In genomic region chr2:10300997-10301945, GRCh38 we compare ENCODE assay signal across 9 cellular contexts. TPM values are rescaled to one million over a fixed set of nuclear protein-coding genes. Genes with fewer than 3 reads are reported as not detected.
DNase-seq lines count a peak whose midpoint lies in the region; ATAC-seq and TF ChIP-seq lines count a peak whose summit lies in the region.
"Had no signal": no experiment of that assay in that cellular context is flagged by ENCODE, and none has a peak within 500 bp of the region (broad histone marks: within the 10 kb centered on the region; RNA-seq: fewer than 3 reads in every experiment).

No MANE protein-coding gene starts in this region.

- peak overlapping the region; percentile 93 for H3K9ac ChIP-seq in OCI-LY3 (ENCODE audit: low read length)

- H2AFZ ChIP-seq in OCI-LY3 (ENCODE audit: low read depth, low read length): no peak overlapping the region

- no peak for TF ChIP-seq CTCF in CD4-positive, alpha-beta T cell (IDR thresholded peaks at IDR 0.05)
- no peak for TF ChIP-seq CTCF in OCI-LY3 (IDR thresholded peaks at IDR 0.05; ENCODE audit: low read depth, low read length)
- no peak for TF ChIP-seq CTCF in breast epithelium (IDR thresholded peaks at IDR 0.05)
- TF ChIP-seq CTCF in nephron (IDR thresholded peaks at IDR 0.05; ENCODE audit: unreplicated experiment in 3 of 3): no peak
- no peak for TF ChIP-seq CTCF in A673 (conservative IDR thresholded peaks at IDR 0.05; ENCODE audit: low read depth, low read length)

- no peaks in the 10 kb centered on the region for H3K36me3 ChIP-seq in OCI-LY3 (replicated peaks; ENCODE audit: low read depth, low read length)
- no peaks in the 10 kb centered on the region for H3K36me3 ChIP-seq in breast epithelium
- no peaks in the 10 kb centered on the region for H3K36me3 ChIP-seq in A673 (ENCODE audit: insufficient read depth, low read length, poor library complexity, severe bottlenecking)

- peak overlapping the region; percentile 79 for H3K4me3 Mint-ChIP-seq in CD4-positive, alpha-beta T cell
- peak overlapping the region; percentile 69 to 80 (median 78) for H3K4me3 Mint-ChIP-seq in nephron

- DNase-seq in CD4-positive, alpha-beta T cell: peak in 1 of 10 experiments; percentile 9
- DNase-seq in breast epithelium (ENCODE audit: low spot score in 2 of 2): no peak
- DNase-seq in 8988T: no peak
- no peak for DNase-seq in A673 (ENCODE audit: low spot score)
- DNase-seq: amniotic stem cell had no signal

- H4K20me1 ChIP-seq in OCI-LY3 (ENCODE audit: insufficient read depth, low read length): peaks cover 23% of the 10 kb centered on the region

- H3K79me2 ChIP-seq in OCI-LY3 (ENCODE audit: low read length): no peaks in the 10 kb centered on the region

- POLR2A ChIA-PET in CD4-positive, alpha-beta T cell (lab: Charles Lee): interaction anchor here (0.6 to 11.5 kb wide), 10 partner anchors 8 to 745 kb away, joined by 3 to 230 read pairs (median 8); partner anchors contain the start of genes ADAM17 and ODC1
- POLR2A ChIA-PET in A673 (lab: Charles Lee; ENCODE audit: low non-redundant PET): no interaction called here

- H3K36me3 Mint-ChIP-seq in CD4-positive, alpha-beta T cell (ENCODE audit: low read depth): peaks cover 14% of the 10 kb centered on the region
- no peaks in the 10 kb centered on the region for H3K36me3 Mint-ChIP-seq in nephron (ENCODE audit: low read depth)

- H3K27ac Mint-ChIP-seq in CD4-positive, alpha-beta T cell: peak overlapping the region; percentile 80
- peak overlapping the region; percentile 12 to 87 (median 28) for H3K27ac Mint-ChIP-seq in nephron

- no peaks in the 10 kb centered on the region for H3K27me3 Mint-ChIP-seq in CD4-positive, alpha-beta T cell
- peaks cover 38% of the 10 kb centered on the region for H3K27me3 Mint-ChIP-seq in nephron (ENCODE audit: low read depth)

- no peaks in the 10 kb centered on the region for H3K9me3 ChIP-seq in CD4-positive, alpha-beta T cell (ENCODE audit: control insufficient read depth, low read length)
- H3K9me3 ChIP-seq in OCI-LY3 (ENCODE audit: insufficient read depth, low read length) (no peaks in the 10 kb centered on the region), breast epithelium (no peaks in the 10 kb centered on the region), A673 (ENCODE audit: low read depth, low read length, poor library complexity, severe bottlenecking) (no peaks in the 10 kb centered on the region)

- no peaks in the 10 kb centered on the region for H3K27me3 ChIP-seq in CD4-positive, alpha-beta T cell (ENCODE audit: control insufficient read depth, insufficient read depth, low read length)
- H3K27me3 ChIP-seq in OCI-LY3 (ENCODE audit: low read depth, low read length) (peaks cover 27% of the 10 kb centered on the region), breast epithelium (no peaks in the 10 kb centered on the region), A673 (replicated peaks; ENCODE audit: insufficient read depth, low read depth, low read length, poor library complexity) (no peaks in the 10 kb centered on the region)

- peak overlapping the region; percentile 70 for H3K27ac ChIP-seq in CD4-positive, alpha-beta T cell (ENCODE audit: low read depth, low read length)
- no peak overlapping the region for H3K27ac ChIP-seq in OCI-LY3 (ENCODE audit: low read length)
- peak overlapping the region; percentile 81 to 82 for H3K27ac ChIP-seq in breast epithelium
- no peak overlapping the region for H3K27ac ChIP-seq in A673 (ENCODE audit: low read depth, low read length, poor library complexity, severe bottlenecking)

- intact Hi-C loops in CD4-positive, alpha-beta T cell (cut with DNase I, micrococcal nuclease): loop anchor here in 1 of 2 experiments (10.0 kb wide), 1 partner anchor 1466 kb away; the partner anchor contains the start of gene KIDINS220
- intact Hi-C loops in breast epithelium (cut with DNase I; ENCODE audit: low total_unique reads) (no loop called here), A673 (cut with micrococcal nuclease; ENCODE audit: unreplicated experiment) (no loop called here)

- no peaks in the 10 kb centered on the region for H3K9me3 Mint-ChIP-seq in CD4-positive, alpha-beta T cell
- H3K9me3 Mint-ChIP-seq in nephron: peaks cover 3% of the 10 kb centered on the region

- CTCF ChIA-PET in CD4-positive, alpha-beta T cell (lab: Charles Lee): interaction anchor here (0.9 to 6.4 kb wide), 4 partner anchors 28 to 134 kb away, joined by 3 to 70 read pairs (median 24); no protein-coding TSS in a partner anchor
- CTCF ChIA-PET in A673 (lab: Charles Lee): interaction anchor here (0.6 kb wide), 1 partner anchor 671 kb away, joined by 3 read pairs; no protein-coding TSS in a partner anchor

- no peak for ATAC-seq in CD4-positive, alpha-beta T cell (ENCODE audit: poor library complexity)
- ATAC-seq in HG03095 (IDR thresholded peaks at IDR 0.05; ENCODE audit: unreplicated experiment) (no peak), GM21786 (IDR thresholded peaks at IDR 0.05; ENCODE audit: unreplicated experiment) (no peak)

- no TSS peak for BruUV-seq in A673 (replicated peaks; lab: Mats Ljungman, UMichigan)

- no peak for TF ChIP-seq POLR2A in breast epithelium (IDR thresholded peaks at IDR 0.05)

- peaks cover 23% of the 10 kb centered on the region for H3K4me1 ChIP-seq in OCI-LY3 (ENCODE audit: low read length)
- peaks cover 2 to 10% of the 10 kb centered on the region in 2 donors for H3K4me1 ChIP-seq in breast epithelium
- H3K4me1 ChIP-seq in A673 (ENCODE audit: insufficient read depth, low read length, poor library complexity, severe bottlenecking): peaks cover 14% of the 10 kb centered on the region

- peak overlapping the region; percentile 99 for H3K4me2 ChIP-seq in OCI-LY3 (ENCODE audit: low read length)

- H3K4me1 Mint-ChIP-seq in CD4-positive, alpha-beta T cell (ENCODE audit: low read depth): peaks cover 63% of the 10 kb centered on the region
- H3K4me1 Mint-ChIP-seq in nephron: peaks cover 4% of the 10 kb centered on the region

- H3K4me3 ChIP-seq in OCI-LY3 (ENCODE audit: low read length): peak overlapping the region; percentile 89
- peak overlapping the region in 1 of 3 donors; percentile 94 for H3K4me3 ChIP-seq in breast epithelium
- H3K4me3 ChIP-seq in A673 (ENCODE audit: low read depth, low read length, poor library complexity, severe bottlenecking): no peak overlapping the region

RNA-seq across cellular contexts. Expression of gene HPCAL1, which starts 1.4 kb away (rescaled TPM):
- 10 to 100 TPM; 24.9 to 27.9 TPM for total RNA-seq in CD4-positive, alpha-beta T cell
- 10 to 100 TPM; 38.6 to 41.9 (median 41.6) TPM for total RNA-seq in breast epithelium
- total RNA-seq in A673 (2021): 9.7 and 10.6 TPM in 2 replicates

Comparison
In these comparisons a context has a peak if more than half of its experiments do, and no peak if none do; other contexts are left out.
1. H3K27ac ChIP-seq: peak in CD4-positive, alpha-beta T cell (single experiment) and breast epithelium (2 of 2); none in OCI-LY3 (single experiment) and A673 (single experiment).